Comparison of ENCODE assay signal across 30 cellular contexts in genomic region chr1:47502746-47503370, GRCh38.
"Had no signal": no experiment of that assay in that cellular context is flagged by ENCODE, and none has a peak within 500 bp of the region (broad histone marks: within the 10 kb centered on the region; RNA-seq: fewer than 3 reads in every experiment).

No MANE protein-coding gene starts in this region.

- H3K4me1 ChIP-seq: pancreas, prostate gland, testis had no signal

- H3K36me3 ChIP-seq: neutrophil, pancreas, prostate gland, right atrium auricular region, right lobe of liver, sigmoid colon, suprapubic skin, tibial artery, transverse colon, upper lobe of right lung, vagina had no signal

- H3K36me3 Mint-ChIP-seq: natural killer cell; stimulated activated memory B cell treated with anti-CD40 and anti-IgM and Interleukin-4, amounts not matched to agents 10 μg/mL and 1 μg/mL and 100 μg/mL, for 72 hours; type B pancreatic cell had no signal

- H3K9me3 ChIP-seq: neutrophil, pancreas, prostate gland, right atrium auricular region, right lobe of liver, sigmoid colon, suprapubic skin, testis, tibial artery, transverse colon, upper lobe of right lung, vagina had no signal

- H3K27ac Mint-ChIP-seq: naive thymus-derived CD4-positive, alpha-beta T cell; natural killer cell; stimulated activated memory B cell treated with anti-CD40 and anti-IgM and Interleukin-4, amounts not matched to agents 10 μg/mL and 1 μg/mL and 100 μg/mL, for 72 hours; stimulated activated naive CD8-positive, alpha-beta T cell treated with anti-CD3 and anti-CD28 coated beads, Interleukin-15, amount 100 ng/mL, for 72 hours; type B pancreatic cell had no signal

- H3K4me1 Mint-ChIP-seq: nephron; stimulated activated memory B cell treated with anti-CD40 and anti-IgM and Interleukin-4, amounts not matched to agents 10 μg/mL and 1 μg/mL and 100 μg/mL, for 72 hours had no signal

- ATAC-seq: naive thymus-derived CD4-positive, alpha-beta T cell; natural killer cell; pancreas; right lobe of liver; stimulated activated memory B cell treated with anti-CD40 and anti-IgM and Interleukin-4, amounts not matched to agents 10 μg/mL and 1 μg/mL and 100 μg/mL, for 72 hours; stimulated activated naive CD8-positive, alpha-beta T cell treated with anti-CD3 and anti-CD28 coated beads, Interleukin-15, amount 100 ng/mL, for 72 hours; stimulated activated naive CD8-positive, alpha-beta T cell treated with anti-CD3 and anti-CD28 coated beads, Interleukin-15, Interleukin-2, amounts not matched to agents 100 U/mL and 50 U/mL, for 24 hours; upper lobe of right lung had no signal

- H3K27ac ChIP-seq: neutrophil, pancreas, prostate gland, right atrium auricular region, right lobe of liver, sigmoid colon, suprapubic skin, testis, tibial artery, transverse colon, upper lobe of right lung, vagina had no signal

- H3K4me3 Mint-ChIP-seq: natural killer cell; nephron; stimulated activated memory B cell treated with anti-CD40 and anti-IgM and Interleukin-4, amounts not matched to agents 10 μg/mL and 1 μg/mL and 100 μg/mL, for 72 hours; stimulated activated naive CD8-positive, alpha-beta T cell treated with anti-CD3 and anti-CD28 coated beads, Interleukin-15, amount 100 ng/mL, for 72 hours; type B pancreatic cell had no signal

- DNase-seq: naive thymus-derived CD4-positive, alpha-beta T cell; natural killer cell; nucleus accumbens; pancreas; retina; right lobe of liver; sigmoid colon; small intestine; stimulated activated CD4-positive, alpha-beta T cell treated with anti-CD3 and anti-CD28 coated beads, Interleukin-12 subunit alpha, Interleukin-12 subunit beta, amount 100 ng/mL, for 4 hours; stimulated activated CD4-positive, alpha-beta T cell treated with anti-CD3 and anti-CD28 coated beads, Interleukin-1b, Interleukin-23, amount 100 ng/mL, for 48 hours; stimulated activated CD4-positive, alpha-beta T cell treated with anti-CD3 and anti-CD28 coated beads, Interleukin-4, amount 100 ng/mL, for 1 hour; stimulated activated CD4-positive, alpha-beta T cell treated with anti-CD3 and anti-CD28 coated beads, Interleukin-4, amount 100 ng/mL, for 4 hours; stimulated activated CD8-positive, alpha-beta memory T cell treated with anti-CD3 and anti-CD28 coated beads, Interleukin-4, amount 100 ng/mL, for 48 hours; stimulated activated naive CD4-positive, alpha-beta T cell; stimulated activated naive CD8-positive, alpha-beta T cell treated with anti-CD3 and anti-CD28 coated beads, Interleukin-15, amount 100 ng/mL, for 72 hours; stimulated activated naive CD8-positive, alpha-beta T cell treated with anti-CD3 and anti-CD28 coated beads, Interleukin-15, Interleukin-2, amounts not matched to agents 100 U/mL and 50 U/mL, for 24 hours; substantia nigra; testis; tibial artery; transverse colon; upper lobe of right lung had no signal

- H3K27me3 ChIP-seq: pancreas, right lobe of liver, testis, vagina had no signal

- H3K9me3 Mint-ChIP-seq: natural killer cell; neural crest cell; stimulated activated naive CD8-positive, alpha-beta T cell treated with anti-CD3 and anti-CD28 coated beads, Interleukin-15, amount 100 ng/mL, for 72 hours; type B pancreatic cell had no signal

- H3K4me3 ChIP-seq: pancreas, prostate gland, right atrium auricular region, right lobe of liver, sigmoid colon, suprapubic skin, testis, tibial artery, transverse colon, upper lobe of right lung, vagina had no signal
